In genomic region chr19:37902668-37903067, GRCh38 we compare ENCODE assay signal across 1 cellular context.
A peak's percentile ranks its signal among the peaks of the same experiment; 100 is the strongest.
TF ChIP-seq lines count a peak whose summit lies in the region.

No MANE protein-coding gene starts in this region.

TF ChIP-seq in H1, 55 proteins besides CTCF, POLR2A, EP300 and RAD21 (continued from another document):
- peak; percentile 46; the same call in 1 of the 2 replicates for TF ChIP-seq BACH1 (IDR thresholded peaks at IDR 0.05; ENCODE audit: low read length)
